In the genomic region with DNA sequence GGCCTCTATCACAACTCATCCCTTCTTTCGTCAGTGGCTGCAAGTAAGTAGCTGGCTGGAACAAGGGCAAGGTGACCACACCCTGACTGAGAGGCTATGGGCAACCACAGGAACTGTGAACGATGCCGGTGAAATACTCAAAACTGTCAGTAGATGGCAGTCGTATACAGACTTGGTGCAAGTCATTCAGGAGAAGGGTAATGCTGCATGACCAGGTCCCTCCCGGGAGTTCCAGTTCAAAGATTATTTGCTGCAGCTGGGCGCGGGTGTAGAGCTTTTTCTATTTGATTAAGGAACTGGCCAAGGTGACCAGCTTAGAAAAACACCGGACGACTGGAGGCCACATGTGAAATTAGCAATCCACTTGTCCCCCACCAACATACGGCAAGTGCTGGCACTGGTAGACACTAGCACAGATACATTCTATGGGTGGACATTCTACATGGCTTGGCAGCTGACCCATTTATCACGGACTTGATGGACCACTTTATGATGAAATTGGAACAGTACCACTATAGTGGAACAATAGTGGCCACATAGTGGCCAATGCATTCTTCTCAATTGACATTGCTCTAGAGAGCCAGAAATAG, we compare ENCODE assay signal across 9 cellular contexts.
DNase-seq lines count a peak whose midpoint lies in the region; ATAC-seq, FAIRE-seq and TF ChIP-seq lines count a peak whose summit lies in the region.
"Had no signal": no experiment of that assay in that cellular context is flagged by ENCODE, and none has a peak within 500 bp of the region (broad histone marks: within the 10 kb centered on the region; RNA-seq: fewer than 3 reads in every experiment).

No MANE protein-coding gene starts in this region.

- peak; percentile 66 for DNase-seq in activated CD8-positive, alpha-beta memory T cell treated with anti-CD3 and anti-CD28 coated beads for 24 hours
- no peak for DNase-seq in activated CD8-positive, alpha-beta memory T cell treated with anti-CD3 and anti-CD28 coated beads, Interleukin-2, amount 50 U/mL, for 48 hours
- DNase-seq in NOMO-1 treated with DMSO at 0.1 percent for 48 hours (lab: John Stamatoyannopoulos, UW; ENCODE audit: unreplicated experiment), result peak; percentile 69
- DNase-seq in GM12878 (ENCODE audit: low read depth, low spot score), result peak; percentile 44
- peak; percentile 23 for DNase-seq in kidney epithelial cell (ENCODE audit: low read depth)
- DNase-seq in tibial artery, result peak in 1 of 2 donors; percentile 52

- no peak overlapping the region for H3K27ac ChIP-seq in GM12878 (ENCODE audit: control insufficient read depth, insufficient read depth)
- no peak overlapping the region for H3K27ac ChIP-seq in tibial artery

- no peaks in the 10 kb centered on the region for H3K4me1 ChIP-seq in GM12878 (ENCODE audit: control insufficient read depth, insufficient read depth, low read length)
- no peaks in the 10 kb centered on the region for H3K4me1 ChIP-seq in tibial artery

- intact Hi-C loops in GM12878 (cut with micrococcal nuclease; ENCODE audit: unreplicated experiment), result loop anchor here (1.0 to 5.0 kb wide), 4 partner anchors 176 to 1864 kb away; no protein-coding TSS in a partner anchor
- intact Hi-C loops in tibial artery (cut with DNase I; ENCODE audit: low total_unique reads), result no loop called here

- in situ Hi-C loops in GM12878 (cut with MboI), result loop anchor here (25.0 kb wide), 2 partner anchors 304 to 1904 kb away; no protein-coding TSS in a partner anchor

- H4K20me1 ChIP-seq in GM12878 (ENCODE audit: control insufficient read depth, insufficient read depth), result no peaks in the 10 kb centered on the region

- ATAC-seq in GM21447 (IDR thresholded peaks at IDR 0.05; ENCODE audit: unreplicated experiment) (peak; percentile 96), HG03521 (IDR thresholded peaks at IDR 0.05; ENCODE audit: unreplicated experiment) (peak; percentile 89), GM12878 (peak; percentile 98)

- H3K27me3 ChIP-seq in GM12878 (replicated peaks in 1 of 2; ENCODE audit: control insufficient read depth in 2 of 2, insufficient read depth in 2 of 2, low read length in 1 of 2) (no peaks in the 10 kb centered on the region), kidney epithelial cell (ENCODE audit: control insufficient read depth, insufficient read depth, low read length) (no peaks in the 10 kb centered on the region), tibial artery (no peaks in the 10 kb centered on the region)

- CTCF ChIA-PET in GM12878 (lab: Yijun Ruan, JAX), result interaction anchor here (0.6 to 3.0 kb wide), 18 partner anchors 8 to 1912 kb away, joined by 3 to 13 read pairs (median 3); no protein-coding TSS in a partner anchor

- POLR2A ChIA-PET in GM12878 (lab: Charles Lee), result no interaction called here

- H3K4me3 ChIP-seq in GM12878 (no peak overlapping the region), kidney epithelial cell (ENCODE audit: low read depth, low read length) (no peak overlapping the region), tibial artery (no peak overlapping the region)

- BruUV-seq in GM12878 (replicated peaks; lab: Mats Ljungman, UMichigan), result no TSS peak

- H3K9me3 ChIP-seq in GM12878 (replicated peaks; ENCODE audit: control insufficient read depth, insufficient read depth, low read length), result no peaks in the 10 kb centered on the region; the same call in 2 of the 3 replicates
- no peaks in the 10 kb centered on the region for H3K9me3 ChIP-seq in tibial artery

- H3K36me3 ChIP-seq in GM12878 (ENCODE audit: control insufficient read depth in 2 of 2, insufficient read depth in 2 of 2, low read length in 1 of 2), result no peaks in the 10 kb centered on the region
- H3K36me3 ChIP-seq in kidney epithelial cell (ENCODE audit: control insufficient read depth, insufficient read depth, low read length), result no peaks in the 10 kb centered on the region
- no peaks in the 10 kb centered on the region for H3K36me3 ChIP-seq in tibial artery

- no peaks in the 10 kb centered on the region for H3K79me2 ChIP-seq in GM12878 (ENCODE audit: control insufficient read depth, insufficient read depth, low read length)

- no peak overlapping the region for H3K9ac ChIP-seq in GM12878 (ENCODE audit: control insufficient read depth, insufficient read depth, low read length)

- SMC1A ChIA-PET in GM12878 (lab: Charles Lee; ENCODE audit: uncharacterized antibody, unreplicated experiment), result interaction anchor here (0.6 to 1.6 kb wide), 10 partner anchors 12 to 1528 kb away, joined by 3 to 6 read pairs (median 3); no protein-coding TSS in a partner anchor

- WGBS in GM12878 (ENCODE audit: insufficient coverage, insufficient replicate concordance, low lambda C conversion rate, missing lambda C conversion rate), result 9% methylated on average over 11 of the region's 11 CpGs

- no peak overlapping the region for H3K4me2 ChIP-seq in GM12878 (ENCODE audit: control insufficient read depth, insufficient read depth)

- no peak overlapping the region for H2AFZ ChIP-seq in GM12878 (ENCODE audit: control insufficient read depth, low read depth, low read length)

- TF ChIP-seq CTCF in GM12878 (IDR thresholded peaks at IDR 0.05 in 2 of 3, conservative IDR thresholded peaks at IDR 0.05 in 1 of 3; ENCODE audit: control insufficient read depth in 2 of 3, extremely low read depth in 1 of 3, insufficient read depth in 1 of 3, low read depth in 3 of 3, low read length in 3 of 3) (peak; percentile 73 to 80 (median 75)), kidney epithelial cell (IDR thresholded peaks at IDR 0.05; ENCODE audit: insufficient read depth, low read length, poor library complexity, severe bottlenecking) (peak; percentile 45), tibial artery (IDR thresholded peaks at IDR 0.05) (peak; percentile 19 to 49)

- TF ChIP-seq RAD21 in GM12878 (IDR thresholded peaks at IDR 0.05; ENCODE audit: insufficient read depth, low read depth, low read length), result peak; percentile 93

- peak; percentile 96 for FAIRE-seq in GM12878 (lab: Jason Lieb, UNC)
- FAIRE-seq: G401.6 had no signal

- no peak for TF ChIP-seq EP300 in GM12878 (IDR thresholded peaks at IDR 0.05; ENCODE audit: borderline replicate concordance in 1 of 2, control insufficient read depth in 1 of 2, low read depth in 2 of 2, low read length in 2 of 2)

- no peak for TF ChIP-seq POLR2A in GM12878 (IDR thresholded peaks at IDR 0.05; ENCODE audit: low read depth, low read length)

- RAD21 ChIA-PET in GM12878 (lab: Charles Lee; ENCODE audit: unreplicated experiment), result interaction anchor here (0.9 to 2.4 kb wide), 4 partner anchors 17 to 364 kb away, joined by 3 to 6 read pairs (median 4); no protein-coding TSS in a partner anchor

TF ChIP-seq in GM12878, 131 proteins besides CTCF, POLR2A, EP300 and RAD21:
- TF ChIP-seq SMC3 (IDR thresholded peaks at IDR 0.05; ENCODE audit: borderline replicate concordance, low read length) (peak; percentile 57; the same call in 1 of the 2 replicates), RUNX3 (IDR thresholded peaks at IDR 0.05; ENCODE audit: low read length) (peak; percentile 63), TAF1 (IDR thresholded peaks at IDR 0.05; ENCODE audit: borderline replicate concordance, low read depth, low read length) (no peak), YY1 (IDR thresholded peaks at IDR 0.05; ENCODE audit: low read depth, low read length) (0 out of 2 replicates have a peak, but pooled peaks have one; percentile 32), CHD4 (IDR thresholded peaks at IDR 0.05) (no peak), PAX5 (IDR thresholded peaks at IDR 0.05; ENCODE audit: borderline replicate concordance, low read depth, low read length) (peak; percentile 43; the same call in 1 of the 2 replicates)
